ENCODE assay signal across 13 cellular contexts in genomic region chr3:177640319-177640997, GRCh38.
DNase-seq lines count a peak whose midpoint lies in the region; ATAC-seq lines count a peak whose summit lies in the region.
"Had no signal": no experiment of that assay in that cellular context is flagged by ENCODE, and none has a peak within 500 bp of the region (broad histone marks: within the 10 kb centered on the region; RNA-seq: fewer than 3 reads in every experiment).

No MANE protein-coding gene starts in this region.

- H3K79me2 ChIP-seq in mesendoderm (ENCODE audit: control insufficient read depth, insufficient read depth, low read length): no peaks in the 10 kb centered on the region

- H3K4ac ChIP-seq in mesendoderm (ENCODE audit: low read depth, low read length): no peak overlapping the region

- no peaks in the 10 kb centered on the region for H3K79me1 ChIP-seq in mesendoderm (ENCODE audit: low read length)

- H3K4me3 ChIP-seq in mesendoderm (ENCODE audit: low read length): no peak overlapping the region
- no peak overlapping the region for H3K4me3 ChIP-seq in MG63

- H2BK120ac ChIP-seq in mesendoderm (ENCODE audit: low read depth, low read length): no peak overlapping the region

- no peak overlapping the region for H2AK5ac ChIP-seq in mesendoderm (ENCODE audit: low read length)

- H3K27ac ChIP-seq in mesendoderm (ENCODE audit: low read depth, low read length): no peak overlapping the region
- H3K27ac ChIP-seq: epithelial cell of prostate had no signal

- ATAC-seq in activated T-cell treated with anti-CD3 and anti-CD28 coated beads, Interleukin-2, amount 50 U/mL, for 4 hours: no peak

- no peak for DNase-seq in activated T-cell treated with anti-CD3 and anti-CD28 coated beads, Interleukin-2, amount 50 U/mL, for 24 hours
- DNase-seq in activated T-cell treated with anti-CD3 and anti-CD28 coated beads, Interleukin-2, amount 50 U/mL, for 4 hours: no peak
- peak; percentile 43 for DNase-seq in NCI-H1092 (lab: John Stamatoyannopoulos, UW)
- DNase-seq in OCI-M1 (lab: John Stamatoyannopoulos, UW): peak; percentile 4
- peak; percentile 33 for DNase-seq in mesendoderm
- DNase-seq in AG08395 (ENCODE audit: low spot score): no peak
- DNase-seq in MG63: no peak
- DNase-seq in activated T-helper 2 cell treated with anti-CD3 and anti-CD28 coated beads, Interferon-gamma antibody, Interleukin-2, Interleukin-4, amounts not matched to agents 10 μg/mL and 5 μg/mL and 100 μg/mL, durations not matched to agents 14 hours and 24 hours and 36 hours (ENCODE audit: low spot score): no peak
- DNase-seq: activated CD4-positive, alpha-beta T cell treated with anti-CD3 and anti-CD28 coated beads, Interleukin-2, amount 50 U/mL, for 4 hours; naive B cell; NCI-H1694 treated with DMSO at 0.1 percent for 48 hours; stimulated activated CD4-positive, alpha-beta T cell treated with anti-CD3 and anti-CD28 coated beads, Interleukin-12 subunit alpha, Interleukin-12 subunit beta, amount 100 ng/mL, for 4 hours had no signal

- WGBS in mesendoderm (ENCODE audit: extremely low coverage, insufficient coverage, low lambda C conversion rate): no CpG with 5 or more reads among the region's 8 CpGs

- no peak overlapping the region for H3K4me2 ChIP-seq in mesendoderm (ENCODE audit: low read length)

- H2BK5ac ChIP-seq in mesendoderm (ENCODE audit: low read length): no peak overlapping the region

- intact Hi-C loops in activated T-helper 2 cell treated with anti-CD3 and anti-CD28 coated beads, Interferon-gamma antibody, Interleukin-2, Interleukin-4, amounts not matched to agents 10 μg/mL and 5 μg/mL and 100 μg/mL, durations not matched to agents 14 hours and 24 hours and 36 hours (cut with micrococcal nuclease): no loop called here

- H3K9ac ChIP-seq in mesendoderm (ENCODE audit: low read length): no peak overlapping the region

- no peak overlapping the region for H3K4me3 Mint-ChIP-seq in activated T-cell treated with anti-CD3 and anti-CD28 coated beads, Interleukin-2, amount 50 U/mL, for 24 hours
- no peak overlapping the region for H3K4me3 Mint-ChIP-seq in activated T-cell treated with anti-CD3 and anti-CD28 coated beads, Interleukin-2, amount 50 U/mL, for 4 hours
- H3K4me3 Mint-ChIP-seq in activated T-helper 2 cell treated with anti-CD3 and anti-CD28 coated beads, Interferon-gamma antibody, Interleukin-2, Interleukin-4, amounts not matched to agents 10 μg/mL and 5 μg/mL and 100 μg/mL, durations not matched to agents 14 hours and 24 hours and 36 hours (ENCODE audit: low read depth): no peak overlapping the region

- peaks cover 6% of the 10 kb centered on the region for H3K9me3 Mint-ChIP-seq in activated T-cell treated with anti-CD3 and anti-CD28 coated beads, Interleukin-2, amount 50 U/mL, for 24 hours
- no peaks in the 10 kb centered on the region for H3K9me3 Mint-ChIP-seq in activated T-cell treated with anti-CD3 and anti-CD28 coated beads, Interleukin-2, amount 50 U/mL, for 4 hours
- no peaks in the 10 kb centered on the region for H3K9me3 Mint-ChIP-seq in activated T-helper 2 cell treated with anti-CD3 and anti-CD28 coated beads, Interferon-gamma antibody, Interleukin-2, Interleukin-4, amounts not matched to agents 10 μg/mL and 5 μg/mL and 100 μg/mL, durations not matched to agents 14 hours and 24 hours and 36 hours
- H3K9me3 Mint-ChIP-seq: naive B cell had no signal

- H4K5ac ChIP-seq in mesendoderm (ENCODE audit: low read length): no peak overlapping the region

- peak overlapping the region; percentile 26 for H3K27ac Mint-ChIP-seq in activated T-cell treated with anti-CD3 and anti-CD28 coated beads, Interleukin-2, amount 50 U/mL, for 24 hours
- no peak overlapping the region for H3K27ac Mint-ChIP-seq in activated T-helper 2 cell treated with anti-CD3 and anti-CD28 coated beads, Interferon-gamma antibody, Interleukin-2, Interleukin-4, amounts not matched to agents 10 μg/mL and 5 μg/mL and 100 μg/mL, durations not matched to agents 14 hours and 24 hours and 36 hours

- no peaks in the 10 kb centered on the region for H3K4me1 ChIP-seq in mesendoderm (ENCODE audit: control insufficient read depth, low read depth, low read length)

- no peaks in the 10 kb centered on the region for H3K9me3 ChIP-seq in MG63

- H3K27me3 ChIP-seq in mesendoderm (ENCODE audit: insufficient read depth, low read length, poor library complexity): no peaks in the 10 kb centered on the region
- no peaks in the 10 kb centered on the region for H3K27me3 ChIP-seq in MG63

- H3K18ac ChIP-seq in mesendoderm (ENCODE audit: low read length): no peak overlapping the region

- H2BK15ac ChIP-seq in mesendoderm (replicated peaks; ENCODE audit: low read depth): no peak overlapping the region

- H3K36me3 Mint-ChIP-seq in activated T-cell treated with anti-CD3 and anti-CD28 coated beads, Interleukin-2, amount 50 U/mL, for 24 hours (ENCODE audit: low read depth): no peaks in the 10 kb centered on the region
- no peaks in the 10 kb centered on the region for H3K36me3 Mint-ChIP-seq in activated T-cell treated with anti-CD3 and anti-CD28 coated beads, Interleukin-2, amount 50 U/mL, for 4 hours (ENCODE audit: insufficient read depth)
- no peaks in the 10 kb centered on the region for H3K36me3 Mint-ChIP-seq in activated T-helper 2 cell treated with anti-CD3 and anti-CD28 coated beads, Interferon-gamma antibody, Interleukin-2, Interleukin-4, amounts not matched to agents 10 μg/mL and 5 μg/mL and 100 μg/mL, durations not matched to agents 14 hours and 24 hours and 36 hours (ENCODE audit: low read depth)
- H3K36me3 Mint-ChIP-seq: naive B cell had no signal

- H3K4me1 Mint-ChIP-seq in activated T-cell treated with anti-CD3 and anti-CD28 coated beads, Interleukin-2, amount 50 U/mL, for 24 hours (ENCODE audit: low read depth): peaks cover 48% of the 10 kb centered on the region
- H3K4me1 Mint-ChIP-seq in activated T-cell treated with anti-CD3 and anti-CD28 coated beads, Interleukin-2, amount 50 U/mL, for 4 hours (ENCODE audit: low read depth): peaks cover 46% of the 10 kb centered on the region
- H3K4me1 Mint-ChIP-seq in activated T-helper 2 cell treated with anti-CD3 and anti-CD28 coated beads, Interferon-gamma antibody, Interleukin-2, Interleukin-4, amounts not matched to agents 10 μg/mL and 5 μg/mL and 100 μg/mL, durations not matched to agents 14 hours and 24 hours and 36 hours (ENCODE audit: low read depth): peaks cover 8% of the 10 kb centered on the region

- H3K27me3 Mint-ChIP-seq in activated T-cell treated with anti-CD3 and anti-CD28 coated beads, Interleukin-2, amount 50 U/mL, for 24 hours: no peaks in the 10 kb centered on the region
- H3K27me3 Mint-ChIP-seq in activated T-cell treated with anti-CD3 and anti-CD28 coated beads, Interleukin-2, amount 50 U/mL, for 4 hours (ENCODE audit: low read depth): no peaks in the 10 kb centered on the region
- H3K27me3 Mint-ChIP-seq in activated T-helper 2 cell treated with anti-CD3 and anti-CD28 coated beads, Interferon-gamma antibody, Interleukin-2, Interleukin-4, amounts not matched to agents 10 μg/mL and 5 μg/mL and 100 μg/mL, durations not matched to agents 14 hours and 24 hours and 36 hours (ENCODE audit: low read depth): no peaks in the 10 kb centered on the region

- no peak overlapping the region for H3K23ac ChIP-seq in mesendoderm (ENCODE audit: low read length)

- no peaks in the 10 kb centered on the region for H3K36me3 ChIP-seq in mesendoderm (ENCODE audit: control insufficient read depth, insufficient read depth, low read length)
- no peaks in the 10 kb centered on the region for H3K36me3 ChIP-seq in MG63

- no peak overlapping the region for H3K56ac ChIP-seq in mesendoderm (ENCODE audit: low read length)

- H4K8ac ChIP-seq in mesendoderm (ENCODE audit: low read depth, low read length): no peak overlapping the region

Comparison
In these comparisons a context has a peak if more than half of its experiments do, and no peak if none do; other contexts are left out.
1. DNase-seq: peak in NCI-H1092 (single experiment), OCI-M1 (single experiment) and mesendoderm (single experiment); none in activated T-cell treated with anti-CD3 and anti-CD28 coated beads, Interleukin-2, amount 50 U/mL, for 24 hours (single experiment), activated T-cell treated with anti-CD3 and anti-CD28 coated beads, Interleukin-2, amount 50 U/mL, for 4 hours (single experiment), AG08395 (single experiment), MG63 (single experiment) and activated T-helper 2 cell treated with anti-CD3 and anti-CD28 coated beads, Interferon-gamma antibody, Interleukin-2, Interleukin-4, amounts not matched to agents 10 μg/mL and 5 μg/mL and 100 μg/mL, durations not matched to agents 14 hours and 24 hours and 36 hours (single experiment).